9 cellular contexts compared by ENCODE assay signal in the genomic region with DNA sequence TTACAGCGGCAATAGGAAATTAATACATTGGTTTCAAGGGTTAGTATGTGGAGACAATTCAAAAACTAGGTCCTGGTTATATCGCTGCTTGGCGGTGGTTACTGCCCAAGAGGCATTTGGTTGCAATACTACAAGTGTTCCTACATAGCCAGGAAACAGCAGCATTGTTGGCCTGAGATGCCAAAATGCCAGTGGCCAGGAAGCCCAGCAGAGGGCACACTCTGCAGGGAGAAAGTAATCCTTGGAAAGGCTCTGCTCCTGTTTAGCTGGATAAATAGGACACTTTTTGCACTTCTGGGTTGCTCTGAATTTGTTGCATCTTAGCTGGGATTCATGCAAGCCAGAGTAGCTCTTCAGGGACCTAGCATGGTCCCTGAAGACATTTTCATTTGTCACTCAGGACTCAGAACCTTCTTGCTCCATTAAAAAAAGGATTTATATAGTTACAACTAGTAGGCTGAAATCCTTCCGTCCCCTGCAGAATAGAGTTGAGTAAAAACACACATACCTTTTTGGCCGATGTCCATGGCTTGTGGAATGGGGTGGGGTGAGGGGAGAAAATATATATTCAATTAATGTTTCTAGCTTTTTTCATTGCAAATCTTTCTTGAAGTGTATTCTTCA. TPM values are rescaled to one million over a fixed set of nuclear protein-coding genes. Genes with fewer than 3 reads are reported as not detected.
DNase-seq lines count a peak whose midpoint lies in the region; ATAC-seq lines count a peak whose summit lies in the region.
"Had no signal": no experiment of that assay in that cellular context is flagged by ENCODE, and none has a peak within 500 bp of the region (broad histone marks: within the 10 kb centered on the region; RNA-seq: fewer than 3 reads in every experiment).

No MANE protein-coding gene starts in this region.

- H3K4me3 Mint-ChIP-seq in activated CD4-positive, alpha-beta T cell treated with anti-CD3 and anti-CD28 coated beads, Interleukin-2, amount 10 ng/mL, durations not matched to agents 7 days and 5 days: no peak overlapping the region
- H3K4me3 Mint-ChIP-seq in stimulated activated naive CD8-positive, alpha-beta T cell treated with anti-CD3 and anti-CD28 coated beads, Interleukin-15, amount 100 ng/mL, for 72 hours: no peak overlapping the region
- H3K4me3 Mint-ChIP-seq: activated naive CD8-positive, alpha-beta T cell treated with anti-CD3 and anti-CD28 coated beads, Interleukin-2, amount 10 ng/mL, durations not matched to agents 7 days and 5 days had no signal

- no peaks in the 10 kb centered on the region for H3K4me1 Mint-ChIP-seq in activated CD4-positive, alpha-beta T cell treated with anti-CD3 and anti-CD28 coated beads, Interleukin-2, amount 10 ng/mL, durations not matched to agents 7 days and 5 days
- no peaks in the 10 kb centered on the region for H3K4me1 Mint-ChIP-seq in stimulated activated naive CD8-positive, alpha-beta T cell treated with anti-CD3 and anti-CD28 coated beads, Interleukin-15, amount 100 ng/mL, for 72 hours
- H3K4me1 Mint-ChIP-seq: activated naive CD8-positive, alpha-beta T cell treated with anti-CD3 and anti-CD28 coated beads, Interleukin-2, amount 10 ng/mL, durations not matched to agents 7 days and 5 days had no signal

- CTCF ChIA-PET in activated CD4-positive, alpha-beta T cell treated with anti-CD3 and anti-CD28 coated beads, Interleukin-2, amount 10 ng/mL, durations not matched to agents 7 days and 5 days (lab: Charles Lee): interaction anchor here (0.9 kb wide), 1 partner anchor 8 kb away, joined by 3 read pairs; the partner anchor contains the start of gene RBMX2

- no peaks in the 10 kb centered on the region for H3K27me3 ChIP-seq in right cardiac atrium (ENCODE audit: control insufficient read depth, insufficient read depth)

- no peaks in the 10 kb centered on the region for H3K9me3 Mint-ChIP-seq in activated CD4-positive, alpha-beta T cell treated with anti-CD3 and anti-CD28 coated beads, Interleukin-2, amount 10 ng/mL, durations not matched to agents 7 days and 5 days
- H3K9me3 Mint-ChIP-seq in stimulated activated naive CD8-positive, alpha-beta T cell treated with anti-CD3 and anti-CD28 coated beads, Interleukin-15, amount 100 ng/mL, for 72 hours: no peaks in the 10 kb centered on the region
- H3K9me3 Mint-ChIP-seq: activated naive CD8-positive, alpha-beta T cell treated with anti-CD3 and anti-CD28 coated beads, Interleukin-2, amount 10 ng/mL, durations not matched to agents 7 days and 5 days had no signal

- H3K27ac ChIP-seq in right cardiac atrium (ENCODE audit: low read length): no peak overlapping the region

- DNase-seq in activated CD4-positive, alpha-beta T cell treated with anti-CD3 and anti-CD28 coated beads, Interleukin-2, amount 10 ng/mL, durations not matched to agents 7 days and 5 days: peak; percentile 7
- DNase-seq in activated CD4-positive, alpha-beta T cell treated with anti-CD3 and anti-CD28 coated beads, Interleukin-2, amount 50 U/mL, for 4 hours: no peak
- DNase-seq in NCI-H1417 treated with DMSO at 0.1 percent for 48 hours (lab: John Stamatoyannopoulos, UW) (peak; percentile 2), amniotic epithelial cell (ENCODE audit: low read depth) (peak; percentile 33), right cardiac atrium (peak; percentile 30 to 60 (median 57)), stromal cell of bone marrow (ENCODE audit: low read depth) (peak; percentile 36), GOT3 (lab: John Stamatoyannopoulos, UW) (no peak)
- DNase-seq in stimulated activated naive CD8-positive, alpha-beta T cell treated with anti-CD3 and anti-CD28 coated beads, Interleukin-15, amount 100 ng/mL, for 72 hours: no peak
- DNase-seq: activated naive CD8-positive, alpha-beta T cell treated with anti-CD3 and anti-CD28 coated beads, Interleukin-2, amount 10 ng/mL, durations not matched to agents 7 days and 5 days had no signal

- no peak overlapping the region for H3K4me3 ChIP-seq in right cardiac atrium (ENCODE audit: low read length)

- no peak overlapping the region for H3K27ac Mint-ChIP-seq in activated CD4-positive, alpha-beta T cell treated with anti-CD3 and anti-CD28 coated beads, Interleukin-2, amount 10 ng/mL, durations not matched to agents 7 days and 5 days
- no peak overlapping the region for H3K27ac Mint-ChIP-seq in stimulated activated naive CD8-positive, alpha-beta T cell treated with anti-CD3 and anti-CD28 coated beads, Interleukin-15, amount 100 ng/mL, for 72 hours
- H3K27ac Mint-ChIP-seq: activated naive CD8-positive, alpha-beta T cell treated with anti-CD3 and anti-CD28 coated beads, Interleukin-2, amount 10 ng/mL, durations not matched to agents 7 days and 5 days had no signal

- WGBS in right cardiac atrium: 37% methylated on average over 5 of the region's 5 CpGs

- H3K27me3 Mint-ChIP-seq in activated CD4-positive, alpha-beta T cell treated with anti-CD3 and anti-CD28 coated beads, Interleukin-2, amount 10 ng/mL, durations not matched to agents 7 days and 5 days: peaks cover 15% of the 10 kb centered on the region
- H3K27me3 Mint-ChIP-seq in stimulated activated naive CD8-positive, alpha-beta T cell treated with anti-CD3 and anti-CD28 coated beads, Interleukin-15, amount 100 ng/mL, for 72 hours: peaks cover 7% of the 10 kb centered on the region

- intact Hi-C loops in right cardiac atrium (cut with DNase I): loop anchor here in 3 of 4 donors (5.0 to 10.0 kb wide), 2 partner anchors 521 to 524 kb away; no protein-coding TSS in a partner anchor

- ATAC-seq in right cardiac atrium: peak in 1 of 2 donors; percentile 39
- no peak for ATAC-seq in stimulated activated naive CD8-positive, alpha-beta T cell treated with anti-CD3 and anti-CD28 coated beads, Interleukin-15, amount 100 ng/mL, for 72 hours

- POLR2A ChIA-PET in activated CD4-positive, alpha-beta T cell treated with anti-CD3 and anti-CD28 coated beads, Interleukin-2, amount 10 ng/mL, durations not matched to agents 7 days and 5 days (lab: Charles Lee): no interaction called here

- H3K9me3 ChIP-seq in right cardiac atrium (ENCODE audit: control insufficient read depth, low read length): no peaks in the 10 kb centered on the region

- no peaks in the 10 kb centered on the region for H3K36me3 Mint-ChIP-seq in activated CD4-positive, alpha-beta T cell treated with anti-CD3 and anti-CD28 coated beads, Interleukin-2, amount 10 ng/mL, durations not matched to agents 7 days and 5 days (ENCODE audit: low read depth)
- H3K36me3 Mint-ChIP-seq: activated naive CD8-positive, alpha-beta T cell treated with anti-CD3 and anti-CD28 coated beads, Interleukin-2, amount 10 ng/mL, durations not matched to agents 7 days and 5 days had no signal

- H3K4me1 ChIP-seq in right cardiac atrium (ENCODE audit: control insufficient read depth, insufficient read depth, low read length): no peaks in the 10 kb centered on the region

RNA-seq across cellular contexts. Expression of gene GPR119, which starts 8.1 kb away (rescaled TPM):
- not detected for total RNA-seq in activated CD4-positive, alpha-beta T cell treated with anti-CD3 and anti-CD28 coated beads, Interleukin-2, amount 10 ng/mL, durations not matched to agents 7 days and 5 days
- not detected for total RNA-seq in right cardiac atrium
- polyA plus RNA-seq in right cardiac atrium: not detected
- total RNA-seq: activated naive CD8-positive, alpha-beta T cell treated with anti-CD3 and anti-CD28 coated beads, Interleukin-2, amount 10 ng/mL, durations not matched to agents 7 days and 5 days had no signal

RNA-seq across cellular contexts. Expression of gene RBMX2, which starts 8.2 kb away (rescaled TPM):
- total RNA-seq in activated CD4-positive, alpha-beta T cell treated with anti-CD3 and anti-CD28 coated beads, Interleukin-2, amount 10 ng/mL, durations not matched to agents 7 days and 5 days: 10 to 100 TPM; 24.3 to 26.8 TPM
- total RNA-seq in right cardiac atrium: 10 to 100 TPM; 12.6 to 14.6 (median 14.0) TPM
- polyA plus RNA-seq in right cardiac atrium: 13.1 TPM

RNA-seq across cellular contexts. Expression of gene SLC25A14, which starts 53.8 kb away (rescaled TPM):
- total RNA-seq in activated CD4-positive, alpha-beta T cell treated with anti-CD3 and anti-CD28 coated beads, Interleukin-2, amount 10 ng/mL, durations not matched to agents 7 days and 5 days: 10 to 100 TPM; 13.2 to 14.8 TPM
- total RNA-seq in right cardiac atrium: 1 to 10 TPM; 5.5 to 7.9 (median 6.3) TPM
- polyA plus RNA-seq in right cardiac atrium: 7.4 TPM

Comparison
In these comparisons a context has a peak if more than half of its experiments do, and no peak if none do; other contexts are left out.
1. DNase-seq: peak in activated CD4-positive, alpha-beta T cell treated with anti-CD3 and anti-CD28 coated beads, Interleukin-2, amount 10 ng/mL, durations not matched to agents 7 days and 5 days (single experiment), NCI-H1417 treated with DMSO at 0.1 percent for 48 hours (single experiment), amniotic epithelial cell (single experiment), right cardiac atrium (3 of 3) and stromal cell of bone marrow (single experiment); none in activated CD4-positive, alpha-beta T cell treated with anti-CD3 and anti-CD28 coated beads, Interleukin-2, amount 50 U/mL, for 4 hours (0 of 2), stimulated activated naive CD8-positive, alpha-beta T cell treated with anti-CD3 and anti-CD28 coated beads, Interleukin-15, amount 100 ng/mL, for 72 hours (0 of 2) and GOT3 (single experiment).